ENCODE assay signal across 23 cellular contexts in the genomic region with DNA sequence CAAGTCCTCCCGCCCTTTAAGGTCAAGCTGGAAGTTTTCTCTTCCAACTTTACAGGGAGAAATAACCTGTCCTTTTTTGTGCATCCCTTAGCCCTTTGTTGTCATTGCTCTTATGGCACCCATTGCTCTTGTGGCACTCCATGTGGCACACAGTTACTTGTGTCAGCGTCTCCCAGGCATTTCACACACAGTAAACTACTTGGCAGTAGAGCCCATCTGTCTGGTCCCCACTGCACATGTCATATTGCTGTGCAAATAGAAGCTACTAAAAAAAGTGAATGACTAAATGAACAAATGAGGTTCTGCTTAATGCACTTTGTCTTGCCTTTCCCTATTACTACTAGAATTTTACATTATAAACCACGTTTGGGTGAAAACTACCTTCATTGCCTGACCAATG.
"Had no signal": no experiment of that assay in that cellular context is flagged by ENCODE, and none has a peak within 500 bp of the region (broad histone marks: within the 10 kb centered on the region; RNA-seq: fewer than 3 reads in every experiment).

No MANE protein-coding gene starts in this region.

- H3K9me3 Mint-ChIP-seq: activated naive CD4-positive, alpha-beta T cell treated with anti-CD3 and anti-CD28 coated beads for 36 hours; activated naive CD8-positive, alpha-beta T cell treated with anti-CD3 and anti-CD28 coated beads, Interleukin-2, amount 50 U/mL, for 24 hours; activated T-helper 2 cell treated with anti-CD3 and anti-CD28 coated beads, Interferon-gamma antibody, Interleukin-2, Interleukin-4, amounts not matched to agents 10 μg/mL and 5 μg/mL and 100 μg/mL, durations not matched to agents 14 hours and 24 hours and 36 hours; dendritic cell treated with granulocyte-macrophage colony-stimulating factor and Interleukin-4, amounts not matched to agents 40 ng/mL and 50 ng/mL, for 4 days; effector memory CD8-positive, alpha-beta T cell; immature natural killer cell; mesothelial cell of epicardium; naive thymus-derived CD4-positive, alpha-beta T cell had no signal

- H3K36me3 ChIP-seq: breast epithelium, lower lobe of right lung, neutrophil, tibial nerve had no signal

- H3K4me1 ChIP-seq: breast epithelium, foreskin keratinocyte, lower lobe of right lung, parathyroid adenoma, tibial nerve had no signal

- H3K4me1 Mint-ChIP-seq: activated naive CD8-positive, alpha-beta T cell treated with anti-CD3 and anti-CD28 coated beads, Interleukin-2, amount 50 U/mL, for 24 hours; immature natural killer cell; mesothelial cell of epicardium had no signal

- H3K27ac ChIP-seq: breast epithelium, foreskin keratinocyte, lower lobe of right lung, neutrophil, parathyroid adenoma, tibial nerve had no signal

- H3K79me2 ChIP-seq: parathyroid adenoma had no signal

- H3K4me3 ChIP-seq: breast epithelium, lower lobe of right lung, tibial nerve had no signal

- H3K9ac ChIP-seq: parathyroid adenoma had no signal

- ATAC-seq: activated naive CD8-positive, alpha-beta T cell treated with anti-CD3 and anti-CD28 coated beads, Interleukin-2, amount 50 U/mL, for 24 hours; effector memory CD8-positive, alpha-beta T cell; foreskin keratinocyte; lower lobe of right lung; naive thymus-derived CD4-positive, alpha-beta T cell had no signal

- H3K4me3 Mint-ChIP-seq: activated naive CD4-positive, alpha-beta T cell treated with anti-CD3 and anti-CD28 coated beads for 36 hours; activated naive CD8-positive, alpha-beta T cell treated with anti-CD3 and anti-CD28 coated beads, Interleukin-2, amount 50 U/mL, for 24 hours; dendritic cell treated with granulocyte-macrophage colony-stimulating factor and Interleukin-4, amounts not matched to agents 40 ng/mL and 50 ng/mL, for 4 days; effector memory CD8-positive, alpha-beta T cell; immature natural killer cell; mesothelial cell of epicardium; naive thymus-derived CD4-positive, alpha-beta T cell had no signal

- H3K36me3 Mint-ChIP-seq: immature natural killer cell; mesothelial cell of epicardium; naive thymus-derived CD4-positive, alpha-beta T cell had no signal

- DNase-seq: activated CD4-positive, alpha-beta T cell treated with anti-CD3 and anti-CD28 coated beads, Interleukin-2, amount 50 U/mL, for 4 hours; activated CD4-positive, CD25-positive, alpha-beta regulatory T cell treated with anti-CD3 and anti-CD28 coated beads, Interleukin-2, amount 50 U/mL, for 72 hours; activated naive CD4-positive, alpha-beta T cell treated with anti-CD3 and anti-CD28 coated beads for 36 hours; activated naive CD8-positive, alpha-beta T cell treated with anti-CD3 and anti-CD28 coated beads, Interleukin-2, amount 50 U/mL, for 24 hours; activated T-cell treated with anti-CD3 and anti-CD28 coated beads for 4 hours; aorta; cerebellar nuclear complex; effector memory CD8-positive, alpha-beta T cell; foreskin keratinocyte; immature natural killer cell; lower lobe of right lung; naive thymus-derived CD4-positive, alpha-beta T cell; retina; stimulated activated CD4-positive, alpha-beta T cell treated with anti-CD3 and anti-CD28 coated beads, Interleukin-2, amount 100 ng/mL, for 48 hours; stimulated activated naive CD4-positive, alpha-beta T cell; T1000 had no signal

- H3K27me3 ChIP-seq: breast epithelium, foreskin keratinocyte, neutrophil, tibial nerve had no signal

- H3K9me3 ChIP-seq: breast epithelium, lower lobe of right lung, neutrophil, tibial nerve had no signal

- H3K27ac Mint-ChIP-seq: activated naive CD4-positive, alpha-beta T cell treated with anti-CD3 and anti-CD28 coated beads for 36 hours; activated naive CD8-positive, alpha-beta T cell treated with anti-CD3 and anti-CD28 coated beads, Interleukin-2, amount 50 U/mL, for 24 hours; activated T-helper 2 cell treated with anti-CD3 and anti-CD28 coated beads, Interferon-gamma antibody, Interleukin-2, Interleukin-4, amounts not matched to agents 10 μg/mL and 5 μg/mL and 100 μg/mL, durations not matched to agents 14 hours and 24 hours and 36 hours; dendritic cell treated with granulocyte-macrophage colony-stimulating factor and Interleukin-4, amounts not matched to agents 40 ng/mL and 50 ng/mL, for 4 days; effector memory CD8-positive, alpha-beta T cell; immature natural killer cell; mesothelial cell of epicardium; naive thymus-derived CD4-positive, alpha-beta T cell had no signal

- H2AFZ ChIP-seq: parathyroid adenoma had no signal

- H3K27me3 Mint-ChIP-seq: activated naive CD8-positive, alpha-beta T cell treated with anti-CD3 and anti-CD28 coated beads, Interleukin-2, amount 50 U/mL, for 24 hours; dendritic cell treated with granulocyte-macrophage colony-stimulating factor and Interleukin-4, amounts not matched to agents 40 ng/mL and 50 ng/mL, for 4 days; effector memory CD8-positive, alpha-beta T cell had no signal
